Comparison of ENCODE assay signal across 32 cellular contexts in genomic region chr9:10080012-10080411, GRCh38.
"Had no signal": no experiment of that assay in that cellular context is flagged by ENCODE, and none has a peak within 500 bp of the region (broad histone marks: within the 10 kb centered on the region; RNA-seq: fewer than 3 reads in every experiment).

No MANE protein-coding gene starts in this region.

- H3K36me3 ChIP-seq: colonic mucosa, esophagus squamous epithelium, gastroesophageal sphincter had no signal

- H3K27ac ChIP-seq: body of pancreas, colonic mucosa, epithelial cell of prostate, esophagus squamous epithelium, gastroesophageal sphincter had no signal

- ATAC-seq: activated T-cell treated with anti-CD3 and anti-CD28 coated beads, Interleukin-2, amount 50 U/mL, for 72 hours; activated T-helper 17 cell treated with anti-CD3 and anti-CD28 coated beads, Interleukin-2, amount 50 U/mL, for 72 hours; body of pancreas; gastroesophageal sphincter; T-helper 17 cell had no signal

- H3K27ac Mint-ChIP-seq: activated CD4-positive, alpha-beta memory T cell treated with anti-CD3 and anti-CD28 coated beads, Interleukin-2, amount 10 ng/mL, durations not matched to agents 7 days and 5 days; activated CD4-positive, alpha-beta T cell treated with anti-CD3 and anti-CD28 coated beads, Interleukin-2, amount 10 ng/mL, durations not matched to agents 7 days and 5 days; activated naive CD8-positive, alpha-beta T cell; activated T-cell treated with anti-CD3 and anti-CD28 coated beads, Interleukin-2, amount 50 U/mL, for 24 hours; activated T-cell treated with anti-CD3 and anti-CD28 coated beads, Interleukin-2, amount 50 U/mL, for 72 hours; activated T-helper 17 cell treated with anti-CD3 and anti-CD28 coated beads, Interleukin-2, amount 50 U/mL, for 72 hours; T-helper 17 cell; T-helper 2 cell treated with Interferon-gamma antibody and Interleukin-4, amounts not matched to agents 5 μg/mL and 100 μg/mL, for 36 hours had no signal

- H3K4me3 ChIP-seq: body of pancreas, colonic mucosa, esophagus squamous epithelium, gastroesophageal sphincter had no signal

- H3K36me3 Mint-ChIP-seq: activated naive CD8-positive, alpha-beta T cell had no signal

- H3K4me1 Mint-ChIP-seq: activated CD4-positive, alpha-beta memory T cell treated with anti-CD3 and anti-CD28 coated beads, Interleukin-2, amount 10 ng/mL, durations not matched to agents 7 days and 5 days; activated CD4-positive, alpha-beta T cell treated with anti-CD3 and anti-CD28 coated beads, Interleukin-2, amount 10 ng/mL, durations not matched to agents 7 days and 5 days; activated T-helper 17 cell treated with anti-CD3 and anti-CD28 coated beads, Interleukin-2, amount 50 U/mL, for 72 hours; T-helper 17 cell had no signal

- H3K27me3 Mint-ChIP-seq: activated CD4-positive, alpha-beta memory T cell treated with anti-CD3 and anti-CD28 coated beads, Interleukin-2, amount 10 ng/mL, durations not matched to agents 7 days and 5 days; activated CD4-positive, alpha-beta T cell treated with anti-CD3 and anti-CD28 coated beads, Interleukin-2, amount 10 ng/mL, durations not matched to agents 7 days and 5 days; activated naive CD8-positive, alpha-beta T cell; activated T-cell treated with anti-CD3 and anti-CD28 coated beads, Interleukin-2, amount 50 U/mL, for 24 hours; activated T-helper 17 cell treated with anti-CD3 and anti-CD28 coated beads, Interleukin-2, amount 50 U/mL, for 72 hours; T-helper 17 cell had no signal

- H3K27me3 ChIP-seq: body of pancreas, colonic mucosa, esophagus squamous epithelium, gastroesophageal sphincter had no signal

- FAIRE-seq: endometrium, endothelial cell of umbilical vein had no signal

- H3K4me1 ChIP-seq: body of pancreas, colonic mucosa, esophagus squamous epithelium, gastroesophageal sphincter had no signal

- H3K9me3 ChIP-seq: body of pancreas, colonic mucosa, esophagus squamous epithelium, gastroesophageal sphincter had no signal

- H3K9me3 Mint-ChIP-seq: activated CD4-positive, alpha-beta memory T cell treated with anti-CD3 and anti-CD28 coated beads, Interleukin-2, amount 10 ng/mL, durations not matched to agents 7 days and 5 days; activated CD4-positive, alpha-beta T cell treated with anti-CD3 and anti-CD28 coated beads, Interleukin-2, amount 10 ng/mL, durations not matched to agents 7 days and 5 days had no signal

- H3K4me3 Mint-ChIP-seq: activated CD4-positive, alpha-beta memory T cell treated with anti-CD3 and anti-CD28 coated beads, Interleukin-2, amount 10 ng/mL, durations not matched to agents 7 days and 5 days; activated CD4-positive, alpha-beta T cell treated with anti-CD3 and anti-CD28 coated beads, Interleukin-2, amount 10 ng/mL, durations not matched to agents 7 days and 5 days; activated naive CD8-positive, alpha-beta T cell; activated T-cell treated with anti-CD3 and anti-CD28 coated beads, Interleukin-2, amount 50 U/mL, for 24 hours; activated T-cell treated with anti-CD3 and anti-CD28 coated beads, Interleukin-2, amount 50 U/mL, for 72 hours; activated T-helper 17 cell treated with anti-CD3 and anti-CD28 coated beads, Interleukin-2, amount 50 U/mL, for 72 hours; T-helper 17 cell; T-helper 2 cell treated with Interferon-gamma antibody and Interleukin-4, amounts not matched to agents 5 μg/mL and 100 μg/mL, for 36 hours had no signal

- DNase-seq: activated CD4-positive, alpha-beta memory T cell treated with anti-CD3 and anti-CD28 coated beads, Interleukin-2, amount 10 ng/mL, durations not matched to agents 7 days and 5 days; activated CD4-positive, alpha-beta T cell treated with anti-CD3 and anti-CD28 coated beads for 1 hour; activated CD4-positive, alpha-beta T cell treated with anti-CD3 and anti-CD28 coated beads for 4 hours; activated CD4-positive, alpha-beta T cell treated with anti-CD3 and anti-CD28 coated beads, Interleukin-2, amount 10 ng/mL, durations not matched to agents 7 days and 5 days; activated CD4-positive, alpha-beta T cell treated with anti-CD3 and anti-CD28 coated beads, Interleukin-2, amount 50 U/mL, for 4 hours; activated CD8-positive, alpha-beta memory T cell treated with anti-CD3 and anti-CD28 coated beads, Interleukin-2, amount 50 U/mL, for 48 hours; activated effector memory CD4-positive, alpha-beta T cell treated with Interleukin-2 at 50 U/mL for 16 hours; activated gamma-delta T cell treated with Interleukin-2 at 50 U/mL for 16 hours; activated naive CD4-positive, alpha-beta T cell treated with anti-CD3 and anti-CD28 coated beads, Interleukin-2, amount 50 U/mL, for 16 hours; activated naive CD4-positive, alpha-beta T cell treated with Interleukin-2 at 50 U/mL for 16 hours; activated T-cell treated with anti-CD3 and anti-CD28 coated beads for 4 hours; activated T-cell treated with anti-CD3 and anti-CD28 coated beads, Interleukin-2, amount 50 U/mL, for 24 hours; activated T-cell treated with anti-CD3 and anti-CD28 coated beads, Interleukin-2, amount 50 U/mL, for 72 hours; amygdala; aorta; body of pancreas; caudate nucleus; cerebellar nuclear complex; colonic mucosa; effector CD8-positive, alpha-beta T cell; esophagus squamous epithelium; foreskin melanocyte; T-helper 1 cell; T-helper 17 cell; T1000 had no signal
